ENCODE assay signal across 1 cellular context in the genomic region with DNA sequence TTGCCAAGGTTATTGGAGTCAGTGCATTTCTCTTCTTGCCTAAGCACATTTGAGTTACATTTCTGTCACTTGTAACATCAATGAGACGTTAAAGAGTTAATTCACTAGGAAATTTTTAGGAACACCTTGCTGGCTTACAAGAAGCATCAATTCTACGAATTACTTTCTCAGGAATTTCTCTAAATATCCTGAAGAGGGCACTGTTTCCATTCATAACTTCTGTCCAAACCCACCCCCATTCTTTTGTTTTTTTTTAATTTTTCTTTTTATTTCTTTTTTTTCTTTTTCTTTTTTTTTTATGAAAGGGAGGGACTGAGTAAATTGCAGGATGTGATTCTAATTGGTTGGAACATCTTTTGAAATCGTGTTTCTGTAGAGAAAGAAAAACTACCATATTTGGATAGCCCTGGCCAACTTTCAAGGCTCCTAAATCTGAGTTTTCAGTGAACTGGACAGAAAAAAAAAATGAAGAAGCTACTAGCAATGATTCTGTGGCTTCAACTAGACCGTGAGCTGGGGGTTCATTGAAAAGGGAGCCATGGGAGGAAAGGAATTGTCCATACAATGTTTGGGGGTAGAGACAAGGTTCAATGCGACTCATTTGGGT.
TF ChIP-seq lines count a peak whose summit lies in the region.

No MANE protein-coding gene starts in this region.

TF ChIP-seq in GM23338, 12 proteins besides CTCF, POLR2A, EP300 and RAD21 (continued from another document):
- TF ChIP-seq, protein P1, sequence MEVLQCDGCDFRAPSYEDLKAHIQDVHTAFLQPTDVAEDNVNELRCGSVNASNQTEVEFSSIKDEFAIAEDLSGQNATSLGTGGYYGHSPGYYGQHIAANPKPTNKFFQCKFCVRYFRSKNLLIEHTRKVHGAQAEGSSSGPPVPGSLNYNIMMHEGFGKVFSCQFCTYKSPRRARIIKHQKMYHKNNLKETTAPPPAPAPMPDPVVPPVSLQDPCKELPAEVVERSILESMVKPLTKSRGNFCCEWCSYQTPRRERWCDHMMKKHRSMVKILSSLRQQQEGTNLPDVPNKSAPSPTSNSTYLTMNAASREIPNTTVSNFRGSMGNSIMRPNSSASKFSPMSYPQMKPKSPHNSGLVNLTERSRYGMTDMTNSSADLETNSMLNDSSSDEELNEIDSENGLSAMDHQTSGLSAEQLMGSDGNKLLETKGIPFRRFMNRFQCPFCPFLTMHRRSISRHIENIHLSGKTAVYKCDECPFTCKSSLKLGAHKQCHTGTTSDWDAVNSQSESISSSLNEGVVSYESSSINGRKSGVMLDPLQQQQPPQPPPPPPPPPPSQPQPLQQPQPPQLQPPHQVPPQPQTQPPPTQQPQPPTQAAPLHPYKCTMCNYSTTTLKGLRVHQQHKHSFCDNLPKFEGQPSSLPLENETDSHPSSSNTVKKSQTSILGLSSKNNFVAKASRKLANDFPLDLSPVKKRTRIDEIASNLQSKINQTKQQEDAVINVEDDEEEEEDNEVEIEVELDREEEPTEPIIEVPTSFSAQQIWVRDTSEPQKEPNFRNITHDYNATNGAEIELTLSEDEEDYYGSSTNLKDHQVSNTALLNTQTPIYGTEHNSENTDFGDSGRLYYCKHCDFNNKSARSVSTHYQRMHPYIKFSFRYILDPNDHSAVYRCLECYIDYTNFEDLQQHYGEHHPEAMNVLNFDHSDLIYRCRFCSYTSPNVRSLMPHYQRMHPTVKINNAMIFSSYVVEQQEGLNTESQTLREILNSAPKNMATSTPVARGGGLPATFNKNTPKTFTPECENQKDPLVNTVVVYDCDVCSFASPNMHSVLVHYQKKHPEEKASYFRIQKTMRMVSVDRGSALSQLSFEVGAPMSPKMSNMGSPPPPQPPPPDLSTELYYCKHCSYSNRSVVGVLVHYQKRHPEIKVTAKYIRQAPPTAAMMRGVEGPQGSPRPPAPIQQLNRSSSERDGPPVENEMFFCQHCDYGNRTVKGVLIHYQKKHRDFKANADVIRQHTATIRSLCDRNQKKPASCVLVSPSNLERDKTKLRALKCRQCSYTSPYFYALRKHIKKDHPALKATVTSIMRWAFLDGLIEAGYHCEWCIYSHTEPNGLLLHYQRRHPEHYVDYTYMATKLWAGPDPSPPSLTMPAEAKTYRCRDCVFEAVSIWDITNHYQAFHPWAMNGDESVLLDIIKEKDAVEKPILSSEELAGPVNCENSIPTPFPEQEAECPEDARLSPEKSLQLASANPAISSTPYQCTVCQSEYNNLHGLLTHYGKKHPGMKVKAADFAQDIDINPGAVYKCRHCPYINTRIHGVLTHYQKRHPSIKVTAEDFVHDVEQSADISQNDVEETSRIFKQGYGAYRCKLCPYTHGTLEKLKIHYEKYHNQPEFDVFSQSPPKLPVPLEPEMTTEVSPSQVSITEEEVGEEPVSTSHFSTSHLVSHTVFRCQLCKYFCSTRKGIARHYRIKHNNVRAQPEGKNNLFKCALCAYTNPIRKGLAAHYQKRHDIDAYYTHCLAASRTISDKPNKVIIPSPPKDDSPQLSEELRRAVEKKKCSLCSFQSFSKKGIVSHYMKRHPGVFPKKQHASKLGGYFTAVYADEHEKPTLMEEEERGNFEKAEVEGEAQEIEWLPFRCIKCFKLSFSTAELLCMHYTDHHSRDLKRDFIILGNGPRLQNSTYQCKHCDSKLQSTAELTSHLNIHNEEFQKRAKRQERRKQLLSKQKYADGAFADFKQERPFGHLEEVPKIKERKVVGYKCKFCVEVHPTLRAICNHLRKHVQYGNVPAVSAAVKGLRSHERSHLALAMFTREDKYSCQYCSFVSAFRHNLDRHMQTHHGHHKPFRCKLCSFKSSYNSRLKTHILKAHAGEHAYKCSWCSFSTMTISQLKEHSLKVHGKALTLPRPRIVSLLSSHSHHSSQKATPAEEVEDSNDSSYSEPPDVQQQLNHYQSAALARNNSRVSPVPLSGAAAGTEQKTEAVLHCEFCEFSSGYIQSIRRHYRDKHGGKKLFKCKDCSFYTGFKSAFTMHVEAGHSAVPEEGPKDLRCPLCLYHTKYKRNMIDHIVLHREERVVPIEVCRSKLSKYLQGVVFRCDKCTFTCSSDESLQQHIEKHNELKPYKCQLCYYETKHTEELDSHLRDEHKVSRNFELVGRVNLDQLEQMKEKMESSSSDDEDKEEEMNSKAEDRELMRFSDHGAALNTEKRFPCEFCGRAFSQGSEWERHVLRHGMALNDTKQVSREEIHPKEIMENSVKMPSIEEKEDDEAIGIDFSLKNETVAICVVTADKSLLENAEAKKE (CRISPR knock-in tag; IDR thresholded peaks at IDR 0.05) = no peak
- no peak for TF ChIP-seq ZNF331 (CRISPR knock-in tag; IDR thresholded peaks at IDR 0.05; ENCODE audit: low read depth)
- no peak for TF ChIP-seq EZH2phosphoT487 (IDR thresholded peaks at IDR 0.05; ENCODE audit: unreplicated experiment)
- TF ChIP-seq JUNB (IDR thresholded peaks at IDR 0.05; ENCODE audit: unreplicated experiment) = no peak
- TF ChIP-seq NANOG (IDR thresholded peaks at IDR 0.05; ENCODE audit: borderline replicate concordance) = no peak
- TF ChIP-seq CREB1 (CRISPR knock-in tag; IDR thresholded peaks at IDR 0.05; ENCODE audit: low read depth) = no peak
- TF ChIP-seq, protein P2, sequence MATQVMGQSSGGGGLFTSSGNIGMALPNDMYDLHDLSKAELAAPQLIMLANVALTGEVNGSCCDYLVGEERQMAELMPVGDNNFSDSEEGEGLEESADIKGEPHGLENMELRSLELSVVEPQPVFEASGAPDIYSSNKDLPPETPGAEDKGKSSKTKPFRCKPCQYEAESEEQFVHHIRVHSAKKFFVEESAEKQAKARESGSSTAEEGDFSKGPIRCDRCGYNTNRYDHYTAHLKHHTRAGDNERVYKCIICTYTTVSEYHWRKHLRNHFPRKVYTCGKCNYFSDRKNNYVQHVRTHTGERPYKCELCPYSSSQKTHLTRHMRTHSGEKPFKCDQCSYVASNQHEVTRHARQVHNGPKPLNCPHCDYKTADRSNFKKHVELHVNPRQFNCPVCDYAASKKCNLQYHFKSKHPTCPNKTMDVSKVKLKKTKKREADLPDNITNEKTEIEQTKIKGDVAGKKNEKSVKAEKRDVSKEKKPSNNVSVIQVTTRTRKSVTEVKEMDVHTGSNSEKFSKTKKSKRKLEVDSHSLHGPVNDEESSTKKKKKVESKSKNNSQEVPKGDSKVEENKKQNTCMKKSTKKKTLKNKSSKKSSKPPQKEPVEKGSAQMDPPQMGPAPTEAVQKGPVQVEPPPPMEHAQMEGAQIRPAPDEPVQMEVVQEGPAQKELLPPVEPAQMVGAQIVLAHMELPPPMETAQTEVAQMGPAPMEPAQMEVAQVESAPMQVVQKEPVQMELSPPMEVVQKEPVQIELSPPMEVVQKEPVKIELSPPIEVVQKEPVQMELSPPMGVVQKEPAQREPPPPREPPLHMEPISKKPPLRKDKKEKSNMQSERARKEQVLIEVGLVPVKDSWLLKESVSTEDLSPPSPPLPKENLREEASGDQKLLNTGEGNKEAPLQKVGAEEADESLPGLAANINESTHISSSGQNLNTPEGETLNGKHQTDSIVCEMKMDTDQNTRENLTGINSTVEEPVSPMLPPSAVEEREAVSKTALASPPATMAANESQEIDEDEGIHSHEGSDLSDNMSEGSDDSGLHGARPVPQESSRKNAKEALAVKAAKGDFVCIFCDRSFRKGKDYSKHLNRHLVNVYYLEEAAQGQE (IDR thresholded peaks at IDR 0.05; ENCODE audit: unreplicated experiment) = no peak
